Comparison of ENCODE assay signal across 26 cellular contexts in the genomic region with DNA sequence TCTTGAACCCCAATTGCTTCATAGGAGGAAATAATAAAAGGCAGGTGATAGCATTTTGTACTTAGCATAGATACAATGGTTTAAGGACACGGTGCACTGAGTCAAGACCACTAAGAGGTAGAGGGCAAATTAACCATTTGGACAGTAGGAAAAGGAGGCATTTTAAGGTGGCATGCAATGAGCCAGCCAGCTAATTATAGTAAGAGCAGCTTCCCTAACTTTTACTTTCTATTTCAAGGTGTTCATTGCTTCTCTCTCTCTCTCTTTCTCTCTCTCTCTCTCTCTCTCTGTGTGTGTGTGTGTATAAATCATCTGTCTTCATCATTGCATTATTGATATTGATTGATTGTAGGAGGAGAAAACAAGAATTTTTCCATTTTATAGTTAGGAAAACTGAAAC.
DNase-seq lines count a peak whose midpoint lies in the region; ATAC-seq and TF ChIP-seq lines count a peak whose summit lies in the region.
"Had no signal": no experiment of that assay in that cellular context is flagged by ENCODE, and none has a peak within 500 bp of the region (broad histone marks: within the 10 kb centered on the region; RNA-seq: fewer than 3 reads in every experiment).

No MANE protein-coding gene starts in this region.

- no peaks in the 10 kb centered on the region for H4K20me1 ChIP-seq in DND-41 (ENCODE audit: insufficient read depth, low read length)

- H3K4me1 Mint-ChIP-seq in activated CD8-positive, alpha-beta T cell treated with anti-CD3 and anti-CD28 coated beads, Interleukin-2, amount 10 ng/mL, durations not matched to agents 7 days and 5 days (ENCODE audit: low read depth): peaks cover 35% of the 10 kb centered on the region
- peaks cover 13% of the 10 kb centered on the region for H3K4me1 Mint-ChIP-seq in activated CD8-positive, alpha-beta T cell treated with anti-CD3 and anti-CD28 coated beads for 36 hours (ENCODE audit: low read depth)
- H3K4me1 Mint-ChIP-seq in effector memory CD8-positive, alpha-beta T cell (ENCODE audit: low read depth in 2 of 2): peaks cover 7 to 9% of the 10 kb centered on the region in 2 donors

- DNase-seq in activated CD8-positive, alpha-beta T cell treated with anti-CD3 and anti-CD28 coated beads, Interleukin-2, amount 10 ng/mL, durations not matched to agents 7 days and 5 days: no peak
- DNase-seq in activated CD8-positive, alpha-beta T cell treated with anti-CD3 and anti-CD28 coated beads for 36 hours: no peak
- DNase-seq in DND-41 (no peak), GDM1 (lab: John Stamatoyannopoulos, UW) (no peak)
- DNase-seq in effector memory CD8-positive, alpha-beta T cell: no peak
- DNase-seq: C1 segment of cervical spinal cord; Caco-2; CD8-positive, alpha-beta T cell; EL; GF-D8; GOT3; IMR-90; KG1; NCI-H1048; NCI-H1417; NCI-H1694; NCI-H2081; NCI-H2227 treated with DMSO at 0.1 percent for 48 hours; NCI-H69; OCI-M1; Peyer's patch; SIG-M5; SK-N-SH had no signal

- H3K27me3 ChIP-seq in DND-41 (ENCODE audit: insufficient read depth, low read length, poor library complexity): no peaks in the 10 kb centered on the region
- H3K27me3 ChIP-seq: Peyer's patch had no signal

- no peak overlapping the region for H2AFZ ChIP-seq in DND-41 (ENCODE audit: low read depth, low read length)

- CTCF ChIA-PET in activated CD8-positive, alpha-beta T cell treated with anti-CD3 and anti-CD28 coated beads, Interleukin-2, amount 10 ng/mL, durations not matched to agents 7 days and 5 days (lab: Charles Lee): interaction anchor here (1.7 kb wide), 1 partner anchor 17 kb away, joined by 4 read pairs; no protein-coding TSS in a partner anchor
- CTCF ChIA-PET in activated CD8-positive, alpha-beta T cell treated with anti-CD3 and anti-CD28 coated beads for 36 hours (lab: Charles Lee): no interaction called here

- no peak overlapping the region for H3K9ac ChIP-seq in DND-41 (ENCODE audit: low read depth, low read length)
- H3K9ac ChIP-seq: SK-N-SH had no signal

- peaks cover 16% of the 10 kb centered on the region for H3K36me3 Mint-ChIP-seq in activated CD8-positive, alpha-beta T cell treated with anti-CD3 and anti-CD28 coated beads, Interleukin-2, amount 10 ng/mL, durations not matched to agents 7 days and 5 days (ENCODE audit: low read depth)
- H3K36me3 Mint-ChIP-seq in activated CD8-positive, alpha-beta T cell treated with anti-CD3 and anti-CD28 coated beads for 36 hours (ENCODE audit: low read depth): no peaks in the 10 kb centered on the region
- no peaks in the 10 kb centered on the region for H3K36me3 Mint-ChIP-seq in effector memory CD8-positive, alpha-beta T cell (ENCODE audit: insufficient read depth)
- H3K36me3 Mint-ChIP-seq: CD8-positive, alpha-beta T cell had no signal

- no peak overlapping the region for H3K4me3 Mint-ChIP-seq in activated CD8-positive, alpha-beta T cell treated with anti-CD3 and anti-CD28 coated beads, Interleukin-2, amount 10 ng/mL, durations not matched to agents 7 days and 5 days
- H3K4me3 Mint-ChIP-seq in activated CD8-positive, alpha-beta T cell treated with anti-CD3 and anti-CD28 coated beads for 36 hours: no peak overlapping the region
- H3K4me3 Mint-ChIP-seq in effector memory CD8-positive, alpha-beta T cell: no peak overlapping the region
- H3K4me3 Mint-ChIP-seq: CD8-positive, alpha-beta T cell had no signal

- peak; percentile 44 for ATAC-seq in activated CD8-positive, alpha-beta T cell treated with anti-CD3 and anti-CD28 coated beads, Interleukin-2, amount 10 ng/mL, durations not matched to agents 7 days and 5 days
- ATAC-seq in activated CD8-positive, alpha-beta T cell treated with anti-CD3 and anti-CD28 coated beads for 36 hours: no peak
- peak; percentile 76 for ATAC-seq in DND-41 (ENCODE audit: insufficient read depth, low read depth)
- ATAC-seq in effector memory CD8-positive, alpha-beta T cell (replicated peaks): no peak
- no peak for ATAC-seq in HG03571 (IDR thresholded peaks at IDR 0.05; ENCODE audit: unreplicated experiment)
- ATAC-seq: CD8-positive, alpha-beta T cell had no signal

- intact Hi-C loops in activated CD8-positive, alpha-beta T cell treated with anti-CD3 and anti-CD28 coated beads for 36 hours (cut with micrococcal nuclease): no loop called here

- peaks cover 9% of the 10 kb centered on the region for H3K9me3 Mint-ChIP-seq in activated CD8-positive, alpha-beta T cell treated with anti-CD3 and anti-CD28 coated beads, Interleukin-2, amount 10 ng/mL, durations not matched to agents 7 days and 5 days (ENCODE audit: insufficient read depth)
- H3K9me3 Mint-ChIP-seq in activated CD8-positive, alpha-beta T cell treated with anti-CD3 and anti-CD28 coated beads for 36 hours: no peaks in the 10 kb centered on the region
- H3K9me3 Mint-ChIP-seq in effector memory CD8-positive, alpha-beta T cell: no peaks in the 10 kb centered on the region
- H3K9me3 Mint-ChIP-seq: CD8-positive, alpha-beta T cell had no signal

- H3K79me2 ChIP-seq in DND-41 (ENCODE audit: insufficient read depth, low read length): no peaks in the 10 kb centered on the region

- no peak for TF ChIP-seq CTCF in activated CD8-positive, alpha-beta T cell treated with anti-CD3 and anti-CD28 coated beads for 36 hours (IDR thresholded peaks at IDR 0.05)
- TF ChIP-seq CTCF in DND-41 (IDR thresholded peaks at IDR 0.05; ENCODE audit: borderline replicate concordance, extremely low read depth, low read length, poor library complexity, severe bottlenecking): no peak

- peaks cover 11% of the 10 kb centered on the region for H3K4me1 ChIP-seq in DND-41 (ENCODE audit: insufficient read depth, low read length)
- H3K4me1 ChIP-seq: Caco-2, HAP-1, Peyer's patch had no signal

- H3K27me3 Mint-ChIP-seq in activated CD8-positive, alpha-beta T cell treated with anti-CD3 and anti-CD28 coated beads, Interleukin-2, amount 10 ng/mL, durations not matched to agents 7 days and 5 days (ENCODE audit: low read depth): no peaks in the 10 kb centered on the region
- H3K27me3 Mint-ChIP-seq in activated CD8-positive, alpha-beta T cell treated with anti-CD3 and anti-CD28 coated beads for 36 hours: no peaks in the 10 kb centered on the region
- H3K27me3 Mint-ChIP-seq in effector memory CD8-positive, alpha-beta T cell: no peaks in the 10 kb centered on the region

- H3K4me2 ChIP-seq in DND-41 (ENCODE audit: insufficient read depth, low read length): no peak overlapping the region
- H3K4me2 ChIP-seq: SK-N-SH had no signal

- POLR2A ChIA-PET in activated CD8-positive, alpha-beta T cell treated with anti-CD3 and anti-CD28 coated beads, Interleukin-2, amount 10 ng/mL, durations not matched to agents 7 days and 5 days (lab: Charles Lee): no interaction called here
- POLR2A ChIA-PET in activated CD8-positive, alpha-beta T cell treated with anti-CD3 and anti-CD28 coated beads for 36 hours (lab: Charles Lee): no interaction called here

- no peak overlapping the region for H3K4me3 ChIP-seq in DND-41 (ENCODE audit: low read depth in 1 of 2, low read length in 2 of 2)
- H3K4me3 ChIP-seq: HAP-1, Peyer's patch had no signal

- H3K27ac ChIP-seq in DND-41 (ENCODE audit: low read length) (no peak overlapping the region), KOPT-K1 (ENCODE audit: low read depth, low read length, poor library complexity, severe bottlenecking) (peak overlapping the region; percentile 35)
- H3K27ac ChIP-seq: Peyer's patch had no signal

- H3K36me3 ChIP-seq in DND-41 (ENCODE audit: insufficient read depth, low read length) (peaks cover 15% of the 10 kb centered on the region), KOPT-K1 (ENCODE audit: insufficient read depth, low read length) (peaks cover 11% of the 10 kb centered on the region; the same call in 1 of the 2 replicates)
- H3K36me3 ChIP-seq: HAP-1, Peyer's patch had no signal

- no peak overlapping the region for H3K27ac Mint-ChIP-seq in activated CD8-positive, alpha-beta T cell treated with anti-CD3 and anti-CD28 coated beads, Interleukin-2, amount 10 ng/mL, durations not matched to agents 7 days and 5 days
- no peak overlapping the region for H3K27ac Mint-ChIP-seq in activated CD8-positive, alpha-beta T cell treated with anti-CD3 and anti-CD28 coated beads for 36 hours
- H3K27ac Mint-ChIP-seq in effector memory CD8-positive, alpha-beta T cell: peak overlapping the region; percentile 44 to 48
- H3K27ac Mint-ChIP-seq: CD8-positive, alpha-beta T cell had no signal

- H3K9me3 ChIP-seq in DND-41 (ENCODE audit: insufficient read depth, low read length, severe bottlenecking) (no peaks in the 10 kb centered on the region), KOPT-K1 (ENCODE audit: insufficient read depth, low read length, poor library complexity, severe bottlenecking) (no peaks in the 10 kb centered on the region)
- H3K9me3 ChIP-seq: Caco-2, HAP-1, Peyer's patch, SK-N-SH had no signal

Comparison
In these comparisons a context has a peak if more than half of its experiments do, and no peak if none do; other contexts are left out.
1. ATAC-seq: peak in activated CD8-positive, alpha-beta T cell treated with anti-CD3 and anti-CD28 coated beads, Interleukin-2, amount 10 ng/mL, durations not matched to agents 7 days and 5 days (single experiment) and DND-41 (single experiment); none in activated CD8-positive, alpha-beta T cell treated with anti-CD3 and anti-CD28 coated beads for 36 hours (single experiment), effector memory CD8-positive, alpha-beta T cell (single experiment) and HG03571 (single experiment).
2. H3K27ac Mint-ChIP-seq: peak in effector memory CD8-positive, alpha-beta T cell (2 of 2); none in activated CD8-positive, alpha-beta T cell treated with anti-CD3 and anti-CD28 coated beads, Interleukin-2, amount 10 ng/mL, durations not matched to agents 7 days and 5 days (single experiment) and activated CD8-positive, alpha-beta T cell treated with anti-CD3 and anti-CD28 coated beads for 36 hours (single experiment).